20 cellular contexts compared by ENCODE assay signal in genomic region chr17:74947041-74947754, GRCh38. TPM values are rescaled to one million over a fixed set of nuclear protein-coding genes. Genes with fewer than 3 reads are reported as not detected.
A peak's percentile ranks its signal among the peaks of the same experiment; 100 is the strongest.
DNase-seq lines count a peak whose midpoint lies in the region; ATAC-seq, FAIRE-seq and TF ChIP-seq lines count a peak whose summit lies in the region.
"Had no signal": no experiment of that assay in that cellular context is flagged by ENCODE, and none has a peak within 500 bp of the region (broad histone marks: within the 10 kb centered on the region; RNA-seq: fewer than 3 reads in every experiment).

No MANE protein-coding gene starts in this region.

- DNase-seq in HepG2 (ENCODE audit: low spot score) (no peak), right lobe of liver (no peak), type B pancreatic cell (ENCODE audit: extremely low spot score, unreplicated experiment) (no peak), WERI-Rb-1 (no peak)
- DNase-seq: AML-193; Caco-2; CD4-positive, alpha-beta T cell; GM23248; HCEC 1CT; IMR-90 had no signal

- H3K4me2 ChIP-seq in HepG2 (ENCODE audit: low read depth, low read length), result no peak overlapping the region
- H3K4me2 ChIP-seq: A549 had no signal

- no peak for TF ChIP-seq RAD21 in HepG2 (CRISPR knock-in tag; IDR thresholded peaks at IDR 0.05)

- CTCF ChIA-PET in HepG2 (lab: Yijun Ruan, JAX; ENCODE audit: low intra/inter-chr PET ratio, low total read pairs), result no interaction called here

- H4K20me1 ChIP-seq in HepG2 (ENCODE audit: insufficient read depth, low read length), result no peaks in the 10 kb centered on the region

- no peaks in the 10 kb centered on the region for H3K36me3 ChIP-seq in HepG2 (replicated peaks in 1 of 2; ENCODE audit: control insufficient read depth in 1 of 2, insufficient read depth in 2 of 2, low read length in 2 of 2)
- no peaks in the 10 kb centered on the region for H3K36me3 ChIP-seq in right lobe of liver
- H3K36me3 ChIP-seq in WERI-Rb-1, result peaks cover 56% of the 10 kb centered on the region

- no peaks in the 10 kb centered on the region for H3K9me3 Mint-ChIP-seq in type B pancreatic cell
- H3K9me3 Mint-ChIP-seq: CD4-positive, alpha-beta T cell had no signal

- ATAC-seq in HepG2 (no peak), right lobe of liver (no peak)
- ATAC-seq: A549 had no signal

- TF ChIP-seq CTCF in HepG2 (CRISPR knock-in tag; IDR thresholded peaks at IDR 0.05) (no peak), right lobe of liver (IDR thresholded peaks at IDR 0.05) (no peak), type B pancreatic cell (conservative IDR thresholded peaks at IDR 0.05) (no peak), WERI-Rb-1 (IDR thresholded peaks at IDR 0.05; ENCODE audit: low read depth, low read length) (no peak)

- POLR2A ChIA-PET in HepG2 (lab: Yijun Ruan, JAX), result no interaction called here

- H3K79me2 ChIP-seq in HepG2 (ENCODE audit: insufficient read depth, low read length), result no peaks in the 10 kb centered on the region

- 42% methylated on average over 8 of the region's 17 CpGs for WGBS in HepG2 (ENCODE audit: low lambda C conversion rate)
- 70% methylated on average over 2 of the region's 17 CpGs for WGBS in right lobe of liver (ENCODE audit: insufficient coverage, low coverage, low lambda C conversion rate, missing lambda C conversion rate)

- H3K9ac ChIP-seq in HepG2 (ENCODE audit: insufficient read depth, low read depth, low read length), result no peak overlapping the region
- H3K9ac ChIP-seq: GM23248 had no signal

- H3K27ac Mint-ChIP-seq in type B pancreatic cell, result peak overlapping the region; percentile 56
- H3K27ac Mint-ChIP-seq: CD4-positive, alpha-beta T cell had no signal

- BruUV-seq in HepG2 (replicated peaks; lab: Mats Ljungman, UMichigan), result no TSS peak

- TF ChIP-seq EP300 in HepG2 (IDR thresholded peaks at IDR 0.05; ENCODE audit: low read depth in 2 of 2, low read length in 2 of 2) (no peak), HepG2 (CRISPR knock-in tag; IDR thresholded peaks at IDR 0.05; ENCODE audit: borderline replicate concordance) (no peak)

- H3K27me3 Mint-ChIP-seq in type B pancreatic cell, result peaks cover 46% of the 10 kb centered on the region

- H3K9me3 ChIP-seq in HepG2 (ENCODE audit: low read length), result no peaks in the 10 kb centered on the region
- H3K9me3 ChIP-seq in right lobe of liver, result no peaks in the 10 kb centered on the region
- H3K9me3 ChIP-seq in WERI-Rb-1 (ENCODE audit: severe bottlenecking), result no peaks in the 10 kb centered on the region
- H3K9me3 ChIP-seq: A549, Caco-2 had no signal

- intact Hi-C loops in HepG2 (cut with micrococcal nuclease; ENCODE audit: unreplicated experiment), result no loop called here
- intact Hi-C loops in right lobe of liver (cut with DNase I), result no loop called here

- H3K4me3 ChIP-seq in HepG2 (replicated peaks in 1 of 3; ENCODE audit: insufficient read depth in 1 of 3, low read depth in 2 of 3, low read length in 3 of 3) (no peak overlapping the region), right lobe of liver (no peak overlapping the region), WERI-Rb-1 (ENCODE audit: low read depth, low read length) (no peak overlapping the region)
- H3K4me3 ChIP-seq: A549, GM23248 had no signal

- H3K27me3 ChIP-seq in HepG2 (ENCODE audit: control insufficient read depth in 1 of 2, insufficient read depth in 2 of 2, low read length in 2 of 2), result peaks cover 18 to 69% of the 10 kb centered on the region in 2 experiments
- no peaks in the 10 kb centered on the region for H3K27me3 ChIP-seq in right lobe of liver
- no peaks in the 10 kb centered on the region for H3K27me3 ChIP-seq in WERI-Rb-1 (ENCODE audit: insufficient read depth, low read depth, severe bottlenecking)

- H3K4me1 ChIP-seq in HepG2 (ENCODE audit: insufficient read depth, low read length), result no peaks in the 10 kb centered on the region
- H3K4me1 ChIP-seq in right lobe of liver, result no peaks in the 10 kb centered on the region
- H3K4me1 ChIP-seq: Caco-2 had no signal

- no peaks in the 10 kb centered on the region for H3K4me1 Mint-ChIP-seq in type B pancreatic cell (ENCODE audit: unreplicated experiment)

- TF ChIP-seq POLR2A in HepG2 (IDR thresholded peaks at IDR 0.05; ENCODE audit: insufficient read depth in 1 of 2, low read depth in 2 of 2, low read length in 2 of 2) (no peak), right lobe of liver (IDR thresholded peaks at IDR 0.05) (no peak)

- H2AFZ ChIP-seq in HepG2 (ENCODE audit: low read length), result no peak overlapping the region
- H2AFZ ChIP-seq: GM23248 had no signal

- H3K4me3 Mint-ChIP-seq in type B pancreatic cell, result no peak overlapping the region
- H3K4me3 Mint-ChIP-seq: CD4-positive, alpha-beta T cell had no signal

- no peaks in the 10 kb centered on the region for H3K36me3 Mint-ChIP-seq in type B pancreatic cell

- no peak for FAIRE-seq in HepG2 (lab: Jason Lieb, UNC)
- FAIRE-seq: A549, D721Med, G401.6, GM12891, GM19239, H54 had no signal

- in situ Hi-C loops in HepG2 (cut with HindIII; ENCODE audit: extremely low pct_ligation_motif_present, low pct_unique_long_range_greater_than_20kb), result no loop called here

- H3K27ac ChIP-seq in HepG2 (ENCODE audit: extremely low read length, insufficient read depth, low read length), result no peak overlapping the region
- H3K27ac ChIP-seq in right lobe of liver, result no peak overlapping the region
- no peak overlapping the region for H3K27ac ChIP-seq in WERI-Rb-1
- H3K27ac ChIP-seq: 22Rv1, A549, C4-2B, GM23248 had no signal

RNA-seq across cellular contexts. Expression of gene OTOP3, which starts 11.5 kb away (rescaled TPM):
- total RNA-seq in HepG2 (2016; rRNA removed; fragmentation: Illumina TruSeq; extraction: Trizol) (not detected in 2 replicates), right lobe of liver (not detected), type B pancreatic cell (ENCODE audit: low replicate concordance) (0.80 and 1.3 TPM in 2 replicates)
- total RNA-seq in HepG2 (2016; cell fraction: cytosol; rRNA removed; fragmentation: Illumina TruSeq; extraction: Trizol; ENCODE audit: low read depth), result not detected in 2 replicates
- total RNA-seq in HepG2 (2016; cell fraction: insoluble cytoplasmic fraction; rRNA removed; fragmentation: Illumina TruSeq; extraction: Trizol), result not detected in 2 replicates
- not detected in 2 replicates for total RNA-seq in HepG2 (2016; cell fraction: membrane; rRNA removed; fragmentation: Illumina TruSeq; extraction: Trizol)
- total RNA-seq in HepG2 (2016; cell fraction: nucleus; rRNA removed; fragmentation: Illumina TruSeq; extraction: Trizol), result not detected in 2 replicates
- not detected in 2 replicates for polyA plus RNA-seq in HepG2 (2011; rRNA removed)
- polyA plus RNA-seq in HepG2 (2011; cell fraction: cytosol; rRNA removed), result not detected in 2 replicates
- not detected in 2 replicates for polyA plus RNA-seq in HepG2 (2011; cell fraction: nucleus; rRNA removed)
- not detected in 2 replicates for polyA plus RNA-seq in HepG2 (2012)
- polyA plus RNA-seq in HepG2 (2016; cell fraction: cytosol; fragmentation: Illumina TruSeq; extraction: Trizol; ENCODE audit: low read depth), result not detected in 2 replicates
- not detected in 2 replicates for polyA plus RNA-seq in HepG2 (2016; cell fraction: insoluble cytoplasmic fraction; fragmentation: Illumina TruSeq; extraction: Trizol; ENCODE audit: low read depth)
- polyA plus RNA-seq in HepG2 (2016; cell fraction: membrane; fragmentation: Illumina TruSeq; extraction: Trizol; ENCODE audit: low read depth), result not detected in 2 replicates
- polyA plus RNA-seq in HepG2 (2016; cell fraction: nucleus; fragmentation: Illumina TruSeq; extraction: Trizol; ENCODE audit: insufficient read depth, low read depth), result not detected in 2 replicates
- polyA minus RNA-seq in HepG2 (2011; rRNA and poly(A)+ RNA removed; ENCODE audit: low replicate concordance), result not detected in 2 replicates
- not detected in 2 replicates for polyA minus RNA-seq in HepG2 (2011; cell fraction: cytosol; rRNA and poly(A)+ RNA removed)
- not detected in 2 replicates for polyA minus RNA-seq in HepG2 (2011; cell fraction: nucleus; rRNA and poly(A)+ RNA removed)
- total RNA-seq: Caco-2; CD4-positive, alpha-beta T cell; GM23248; HT-29; IMR-90 had no signal
- polyA plus RNA-seq: A549, BJ, GM23248, IMR-90 had no signal

RNA-seq across cellular contexts. Expression of gene OTOP2, which starts 23.1 kb away (rescaled TPM):
- not detected in 2 replicates for total RNA-seq in HepG2 (2016; rRNA removed; fragmentation: Illumina TruSeq; extraction: Trizol)
- total RNA-seq in HepG2 (2016; cell fraction: cytosol; rRNA removed; fragmentation: Illumina TruSeq; extraction: Trizol; ENCODE audit: low read depth), result not detected in 2 replicates
- total RNA-seq in HepG2 (2016; cell fraction: insoluble cytoplasmic fraction; rRNA removed; fragmentation: Illumina TruSeq; extraction: Trizol), result not detected in 2 replicates
- total RNA-seq in HepG2 (2016; cell fraction: membrane; rRNA removed; fragmentation: Illumina TruSeq; extraction: Trizol), result not detected in 2 replicates
- not detected in 2 replicates for total RNA-seq in HepG2 (2016; cell fraction: nucleus; rRNA removed; fragmentation: Illumina TruSeq; extraction: Trizol)
- polyA plus RNA-seq in HepG2 (2011; rRNA removed), result not detected in 2 replicates
- polyA plus RNA-seq in HepG2 (2011; cell fraction: cytosol; rRNA removed), result not detected in 2 replicates
- 0.06 TPM in 1 of 2 replicates, not detected in the other for polyA plus RNA-seq in HepG2 (2011; cell fraction: nucleus; rRNA removed)
- polyA plus RNA-seq in HepG2 (2012), result not detected in 2 replicates
- polyA plus RNA-seq in HepG2 (2016; cell fraction: cytosol; fragmentation: Illumina TruSeq; extraction: Trizol; ENCODE audit: low read depth), result not detected in 2 replicates
- polyA plus RNA-seq in HepG2 (2016; cell fraction: insoluble cytoplasmic fraction; fragmentation: Illumina TruSeq; extraction: Trizol; ENCODE audit: low read depth), result not detected in 2 replicates
- not detected in 2 replicates for polyA plus RNA-seq in HepG2 (2016; cell fraction: membrane; fragmentation: Illumina TruSeq; extraction: Trizol; ENCODE audit: low read depth)
- polyA plus RNA-seq in HepG2 (2016; cell fraction: nucleus; fragmentation: Illumina TruSeq; extraction: Trizol; ENCODE audit: insufficient read depth, low read depth), result not detected in 2 replicates
- polyA minus RNA-seq in HepG2 (2011; rRNA and poly(A)+ RNA removed; ENCODE audit: low replicate concordance), result not detected in 2 replicates
- polyA minus RNA-seq in HepG2 (2011; cell fraction: cytosol; rRNA and poly(A)+ RNA removed), result not detected in 2 replicates
- polyA minus RNA-seq in HepG2 (2011; cell fraction: nucleus; rRNA and poly(A)+ RNA removed), result not detected in 2 replicates
- total RNA-seq in right lobe of liver, result not detected
- 0.12 TPM in 1 of 2 replicates, not detected in the other for total RNA-seq in type B pancreatic cell (ENCODE audit: low replicate concordance)
- total RNA-seq: Caco-2; CD4-positive, alpha-beta T cell; GM23248; HT-29; IMR-90 had no signal
- polyA plus RNA-seq: BJ, GM23248, IMR-90 had no signal

RNA-seq across cellular contexts. Expression of gene USH1G, which starts 24.1 kb away (rescaled TPM):
- 0.04 TPM in 1 of 2 replicates, not detected in the other for total RNA-seq in HepG2 (2016; rRNA removed; fragmentation: Illumina TruSeq; extraction: Trizol)
- total RNA-seq in HepG2 (2016; cell fraction: cytosol; rRNA removed; fragmentation: Illumina TruSeq; extraction: Trizol; ENCODE audit: low read depth), result not detected in 2 replicates
- not detected in 2 replicates for total RNA-seq in HepG2 (2016; cell fraction: insoluble cytoplasmic fraction; rRNA removed; fragmentation: Illumina TruSeq; extraction: Trizol)
- total RNA-seq in HepG2 (2016; cell fraction: membrane; rRNA removed; fragmentation: Illumina TruSeq; extraction: Trizol), result not detected in 2 replicates
- not detected in 2 replicates for total RNA-seq in HepG2 (2016; cell fraction: nucleus; rRNA removed; fragmentation: Illumina TruSeq; extraction: Trizol)
- polyA plus RNA-seq in HepG2 (2011; rRNA removed), result not detected in 2 replicates
- polyA plus RNA-seq in HepG2 (2011; cell fraction: cytosol; rRNA removed), result 0.01 TPM in 1 of 2 replicates, not detected in the other
- polyA plus RNA-seq in HepG2 (2011; cell fraction: nucleus; rRNA removed), result 0.03 and 0.08 TPM in 2 replicates
- not detected in 2 replicates for polyA plus RNA-seq in HepG2 (2012)
- not detected in 2 replicates for polyA plus RNA-seq in HepG2 (2016; cell fraction: cytosol; fragmentation: Illumina TruSeq; extraction: Trizol; ENCODE audit: low read depth)
- polyA plus RNA-seq in HepG2 (2016; cell fraction: insoluble cytoplasmic fraction; fragmentation: Illumina TruSeq; extraction: Trizol; ENCODE audit: low read depth), result not detected in 2 replicates
- not detected in 2 replicates for polyA plus RNA-seq in HepG2 (2016; cell fraction: membrane; fragmentation: Illumina TruSeq; extraction: Trizol; ENCODE audit: low read depth)
- not detected in 2 replicates for polyA plus RNA-seq in HepG2 (2016; cell fraction: nucleus; fragmentation: Illumina TruSeq; extraction: Trizol; ENCODE audit: insufficient read depth, low read depth)
- 0.05 TPM in 1 of 2 replicates, not detected in the other for polyA minus RNA-seq in HepG2 (2011; rRNA and poly(A)+ RNA removed; ENCODE audit: low replicate concordance)
- not detected in 2 replicates for polyA minus RNA-seq in HepG2 (2011; cell fraction: cytosol; rRNA and poly(A)+ RNA removed)
- 0.12 and 0.13 TPM in 2 replicates for polyA minus RNA-seq in HepG2 (2011; cell fraction: nucleus; rRNA and poly(A)+ RNA removed)
- not detected for total RNA-seq in right lobe of liver
- total RNA-seq in type B pancreatic cell (ENCODE audit: low replicate concordance), result 0.56 and 1.4 TPM in 2 replicates
- total RNA-seq: CD4-positive, alpha-beta T cell; GM23248; HT-29; IMR-90 had no signal
- polyA plus RNA-seq: BJ, GM23248, IMR-90 had no signal

RNA-seq across cellular contexts. Expression of gene HID1, which starts 25.4 kb away (rescaled TPM):
- total RNA-seq in HepG2 (2016; rRNA removed; fragmentation: Illumina TruSeq; extraction: Trizol), result 1.7 and 2.1 TPM in 2 replicates
- total RNA-seq in HepG2 (2016; cell fraction: cytosol; rRNA removed; fragmentation: Illumina TruSeq; extraction: Trizol; ENCODE audit: low read depth), result 0.53 TPM in 1 of 2 replicates, not detected in the other
- total RNA-seq in HepG2 (2016; cell fraction: insoluble cytoplasmic fraction; rRNA removed; fragmentation: Illumina TruSeq; extraction: Trizol), result 1.7 and 2.0 TPM in 2 replicates
- total RNA-seq in HepG2 (2016; cell fraction: membrane; rRNA removed; fragmentation: Illumina TruSeq; extraction: Trizol), result 0.48 and 1.1 TPM in 2 replicates
- total RNA-seq in HepG2 (2016; cell fraction: nucleus; rRNA removed; fragmentation: Illumina TruSeq; extraction: Trizol), result 1.4 and 3.5 TPM in 2 replicates
- polyA plus RNA-seq in HepG2 (2011; rRNA removed), result 10.6 and 17.1 TPM in 2 replicates
- 3.8 and 4.4 TPM in 2 replicates for polyA plus RNA-seq in HepG2 (2011; cell fraction: cytosol; rRNA removed)
- polyA plus RNA-seq in HepG2 (2011; cell fraction: nucleus; rRNA removed), result 65.2 and 76.6 TPM in 2 replicates
- 6.0 and 18.4 TPM in 2 replicates for polyA plus RNA-seq in HepG2 (2012)
- polyA plus RNA-seq in HepG2 (2016; cell fraction: cytosol; fragmentation: Illumina TruSeq; extraction: Trizol; ENCODE audit: low read depth), result 0.52 and 0.83 TPM in 2 replicates
- polyA plus RNA-seq in HepG2 (2016; cell fraction: insoluble cytoplasmic fraction; fragmentation: Illumina TruSeq; extraction: Trizol; ENCODE audit: low read depth), result 2.4 and 3.5 TPM in 2 replicates
- polyA plus RNA-seq in HepG2 (2016; cell fraction: membrane; fragmentation: Illumina TruSeq; extraction: Trizol; ENCODE audit: low read depth), result 1.6 and 1.8 TPM in 2 replicates
- 6.5 and 7.2 TPM in 2 replicates for polyA plus RNA-seq in HepG2 (2016; cell fraction: nucleus; fragmentation: Illumina TruSeq; extraction: Trizol; ENCODE audit: insufficient read depth, low read depth)
- 0.19 and 15.2 TPM in 2 replicates for polyA minus RNA-seq in HepG2 (2011; rRNA and poly(A)+ RNA removed; ENCODE audit: low replicate concordance)
- 2.5 and 3.1 TPM in 2 replicates for polyA minus RNA-seq in HepG2 (2011; cell fraction: cytosol; rRNA and poly(A)+ RNA removed)
- polyA minus RNA-seq in HepG2 (2011; cell fraction: nucleus; rRNA and poly(A)+ RNA removed), result 8.4 and 9.3 TPM in 2 replicates
- 1 to 10 TPM; 3.5 to 6.6 (median 4.5) TPM for total RNA-seq in right lobe of liver
- total RNA-seq in type B pancreatic cell (ENCODE audit: low replicate concordance), result 36.6 and 106 TPM in 2 replicates
- total RNA-seq: GM23248 had no signal
- polyA plus RNA-seq: GM23248 had no signal

RNA-seq across cellular contexts. Expression of gene CDR2L, which starts 40.2 kb away (rescaled TPM):
- total RNA-seq in HepG2 (2016; rRNA removed; fragmentation: Illumina TruSeq; extraction: Trizol), result 1.9 and 2.1 TPM in 2 replicates
- total RNA-seq in HepG2 (2016; cell fraction: cytosol; rRNA removed; fragmentation: Illumina TruSeq; extraction: Trizol; ENCODE audit: low read depth), result 0.62 and 0.81 TPM in 2 replicates
- total RNA-seq in HepG2 (2016; cell fraction: insoluble cytoplasmic fraction; rRNA removed; fragmentation: Illumina TruSeq; extraction: Trizol), result 1.8 and 2.1 TPM in 2 replicates
- total RNA-seq in HepG2 (2016; cell fraction: membrane; rRNA removed; fragmentation: Illumina TruSeq; extraction: Trizol), result 2.5 and 2.7 TPM in 2 replicates
- 1.7 TPM in 2 replicates for total RNA-seq in HepG2 (2016; cell fraction: nucleus; rRNA removed; fragmentation: Illumina TruSeq; extraction: Trizol)
- 1.9 and 2.1 TPM in 2 replicates for polyA plus RNA-seq in HepG2 (2011; rRNA removed)
- 1.3 and 2.5 TPM in 2 replicates for polyA plus RNA-seq in HepG2 (2011; cell fraction: cytosol; rRNA removed)
- polyA plus RNA-seq in HepG2 (2011; cell fraction: nucleus; rRNA removed), result 3.2 and 3.4 TPM in 2 replicates
- 0.63 and 2.1 TPM in 2 replicates for polyA plus RNA-seq in HepG2 (2012)
- 0.72 and 1.0 TPM in 2 replicates for polyA plus RNA-seq in HepG2 (2016; cell fraction: cytosol; fragmentation: Illumina TruSeq; extraction: Trizol; ENCODE audit: low read depth)
- polyA plus RNA-seq in HepG2 (2016; cell fraction: insoluble cytoplasmic fraction; fragmentation: Illumina TruSeq; extraction: Trizol; ENCODE audit: low read depth), result 2.8 and 3.4 TPM in 2 replicates
- 2.1 and 2.5 TPM in 2 replicates for polyA plus RNA-seq in HepG2 (2016; cell fraction: membrane; fragmentation: Illumina TruSeq; extraction: Trizol; ENCODE audit: low read depth)
- polyA plus RNA-seq in HepG2 (2016; cell fraction: nucleus; fragmentation: Illumina TruSeq; extraction: Trizol; ENCODE audit: insufficient read depth, low read depth), result 3.0 and 3.9 TPM in 2 replicates
- polyA minus RNA-seq in HepG2 (2011; rRNA and poly(A)+ RNA removed; ENCODE audit: low replicate concordance), result 3.6 and 20.5 TPM in 2 replicates
- polyA minus RNA-seq in HepG2 (2011; cell fraction: cytosol; rRNA and poly(A)+ RNA removed), result 1.3 and 2.9 TPM in 2 replicates
- polyA minus RNA-seq in HepG2 (2011; cell fraction: nucleus; rRNA and poly(A)+ RNA removed), result 0.50 and 0.90 TPM in 2 replicates
- 1 to 10 TPM in 4 of 6 experiments, under 1 TPM in 2; 0.64 to 2.3 (median 1.4) TPM for total RNA-seq in right lobe of liver
- total RNA-seq in type B pancreatic cell (ENCODE audit: low replicate concordance), result 34.9 and 96.2 TPM in 2 replicates
